20 cellular contexts compared by ENCODE assay signal in genomic region chr21:7953058-7953457, GRCh38.
"Had no signal": no experiment of that assay in that cellular context is flagged by ENCODE, and none has a peak within 500 bp of the region (broad histone marks: within the 10 kb centered on the region; RNA-seq: fewer than 3 reads in every experiment).

No MANE protein-coding gene starts in this region.

- H3K27me3 ChIP-seq: esophagus squamous epithelium, left lung, tibial artery had no signal

- H3K4me1 Mint-ChIP-seq: activated CD4-positive, alpha-beta T cell treated with anti-CD3 and anti-CD28 coated beads for 36 hours; activated CD8-positive, alpha-beta memory T cell treated with anti-CD3 and anti-CD28 coated beads, Interleukin-2, amount 10 ng/mL, durations not matched to agents 7 days and 5 days; activated naive CD4-positive, alpha-beta T cell treated with anti-CD3 and anti-CD28 coated beads, Interleukin-2, amount 50 U/mL, for 24 hours; central memory CD8-positive, alpha-beta T cell; nephron; stimulated activated naive CD8-positive, alpha-beta T cell treated with anti-CD3 and anti-CD28 coated beads, Interleukin-15, amount 100 ng/mL, for 72 hours had no signal

- H3K4me3 Mint-ChIP-seq: activated CD4-positive, alpha-beta T cell treated with anti-CD3 and anti-CD28 coated beads for 36 hours; activated CD8-positive, alpha-beta memory T cell treated with anti-CD3 and anti-CD28 coated beads, Interleukin-2, amount 10 ng/mL, durations not matched to agents 7 days and 5 days; activated CD8-positive, alpha-beta T cell treated with anti-CD3 and anti-CD28 coated beads, Interleukin-2, amount 10 ng/mL, durations not matched to agents 7 days and 5 days; activated naive CD4-positive, alpha-beta T cell treated with anti-CD3 and anti-CD28 coated beads, Interleukin-2, amount 50 U/mL, for 24 hours; central memory CD8-positive, alpha-beta T cell; dendritic cell treated with granulocyte-macrophage colony-stimulating factor and Interleukin-4, amounts not matched to agents 40 ng/mL and 50 ng/mL, for 4 days; nephron; stimulated activated naive CD8-positive, alpha-beta T cell treated with anti-CD3 and anti-CD28 coated beads, Interleukin-15, amount 100 ng/mL, for 72 hours had no signal

- DNase-seq: activated CD4-positive, alpha-beta T cell treated with anti-CD3 and anti-CD28 coated beads for 36 hours; activated CD4-positive, CD25-positive, alpha-beta regulatory T cell; activated CD8-positive, alpha-beta memory T cell treated with anti-CD3 and anti-CD28 coated beads, Interleukin-2, amount 10 ng/mL, durations not matched to agents 7 days and 5 days; activated CD8-positive, alpha-beta T cell treated with anti-CD3 and anti-CD28 coated beads, Interleukin-2, amount 10 ng/mL, durations not matched to agents 7 days and 5 days; activated T-cell treated with anti-CD3 and anti-CD28 coated beads, Interleukin-2, amount 50 U/mL, for 48 hours; esophagus squamous epithelium; foreskin melanocyte; left lung; posterior cingulate gyrus; right cardiac atrium; stimulated activated CD4-positive, alpha-beta T cell treated with anti-CD3 and anti-CD28 coated beads, Interleukin-4, amount 100 ng/mL, for 1 hour; stimulated activated naive CD8-positive, alpha-beta T cell treated with anti-CD3 and anti-CD28 coated beads, Interleukin-15, amount 100 ng/mL, for 72 hours; tibial artery had no signal

- H3K27me3 Mint-ChIP-seq: activated CD4-positive, alpha-beta T cell treated with anti-CD3 and anti-CD28 coated beads for 36 hours; activated CD8-positive, alpha-beta memory T cell treated with anti-CD3 and anti-CD28 coated beads, Interleukin-2, amount 10 ng/mL, durations not matched to agents 7 days and 5 days; activated naive CD4-positive, alpha-beta T cell treated with anti-CD3 and anti-CD28 coated beads, Interleukin-2, amount 50 U/mL, for 24 hours; central memory CD8-positive, alpha-beta T cell; dendritic cell treated with granulocyte-macrophage colony-stimulating factor and Interleukin-4, amounts not matched to agents 40 ng/mL and 50 ng/mL, for 4 days; stimulated activated naive CD8-positive, alpha-beta T cell treated with anti-CD3 and anti-CD28 coated beads, Interleukin-15, amount 100 ng/mL, for 72 hours had no signal

- H3K4me3 ChIP-seq: esophagus squamous epithelium, left lung, lung, tibial artery had no signal

- H3K27ac Mint-ChIP-seq: activated CD4-positive, alpha-beta T cell treated with anti-CD3 and anti-CD28 coated beads for 36 hours; activated CD8-positive, alpha-beta memory T cell treated with anti-CD3 and anti-CD28 coated beads, Interleukin-2, amount 10 ng/mL, durations not matched to agents 7 days and 5 days; activated CD8-positive, alpha-beta T cell treated with anti-CD3 and anti-CD28 coated beads, Interleukin-2, amount 10 ng/mL, durations not matched to agents 7 days and 5 days; activated naive CD4-positive, alpha-beta T cell treated with anti-CD3 and anti-CD28 coated beads, Interleukin-2, amount 50 U/mL, for 24 hours; activated T-helper 2 cell treated with anti-CD3 and anti-CD28 coated beads, Interferon-gamma antibody, Interleukin-2, Interleukin-4, amounts not matched to agents 10 μg/mL and 5 μg/mL and 100 μg/mL, durations not matched to agents 14 hours and 24 hours and 36 hours; dendritic cell treated with granulocyte-macrophage colony-stimulating factor and Interleukin-4, amounts not matched to agents 40 ng/mL and 50 ng/mL, for 4 days; nephron; stimulated activated naive CD8-positive, alpha-beta T cell treated with anti-CD3 and anti-CD28 coated beads, Interleukin-15, amount 100 ng/mL, for 72 hours had no signal

- H3K4me1 ChIP-seq: esophagus squamous epithelium, left lung, tibial artery had no signal

- ATAC-seq: activated CD4-positive, alpha-beta T cell treated with anti-CD3 and anti-CD28 coated beads for 36 hours; activated CD8-positive, alpha-beta memory T cell treated with anti-CD3 and anti-CD28 coated beads, Interleukin-2, amount 10 ng/mL, durations not matched to agents 7 days and 5 days; activated CD8-positive, alpha-beta T cell treated with anti-CD3 and anti-CD28 coated beads, Interleukin-2, amount 10 ng/mL, durations not matched to agents 7 days and 5 days; left lung; right cardiac atrium; stimulated activated naive CD8-positive, alpha-beta T cell treated with anti-CD3 and anti-CD28 coated beads, Interleukin-15, amount 100 ng/mL, for 72 hours had no signal

- H3K9me3 Mint-ChIP-seq: activated T-helper 2 cell treated with anti-CD3 and anti-CD28 coated beads, Interferon-gamma antibody, Interleukin-2, Interleukin-4, amounts not matched to agents 10 μg/mL and 5 μg/mL and 100 μg/mL, durations not matched to agents 14 hours and 24 hours and 36 hours; dendritic cell treated with granulocyte-macrophage colony-stimulating factor and Interleukin-4, amounts not matched to agents 40 ng/mL and 50 ng/mL, for 4 days; nephron; stimulated activated naive CD8-positive, alpha-beta T cell treated with anti-CD3 and anti-CD28 coated beads, Interleukin-15, amount 100 ng/mL, for 72 hours had no signal

- H3K36me3 ChIP-seq: esophagus squamous epithelium, left lung, tibial artery had no signal

- H3K27ac ChIP-seq: epithelial cell of prostate, esophagus squamous epithelium, left lung, tibial artery had no signal
